In genomic region chr15:73431329-73431728, GRCh38 we compare ENCODE assay signal across 14 cellular contexts. TPM values are rescaled to one million over a fixed set of nuclear protein-coding genes. Genes with fewer than 3 reads are reported as not detected.
"Had no signal": no experiment of that assay in that cellular context is flagged by ENCODE, and none has a peak within 500 bp of the region (broad histone marks: within the 10 kb centered on the region; RNA-seq: fewer than 3 reads in every experiment).

No MANE protein-coding gene starts in this region.

RNA-seq across cellular contexts. Expression of gene REC114, which starts 11.6 kb away (rescaled TPM):
- total RNA-seq: activated B cell treated with CpG ODN at 0.5 μM for 24 hours; activated CD4-positive, alpha-beta memory T cell treated with anti-CD3 and anti-CD28 coated beads for 36 hours; activated CD4-positive, alpha-beta memory T cell treated with anti-CD3 and anti-CD28 coated beads, Interleukin-2, amount 10 ng/mL, durations not matched to agents 7 days and 5 days; activated CD4-positive, alpha-beta T cell treated with anti-CD3 and anti-CD28 coated beads for 36 hours; activated CD4-positive, alpha-beta T cell treated with anti-CD3 and anti-CD28 coated beads, Interleukin-2, amount 10 ng/mL, durations not matched to agents 24 days and 14 days; activated CD4-positive, alpha-beta T cell treated with anti-CD3 and anti-CD28 coated beads, Interleukin-2, amount 10 ng/mL, durations not matched to agents 7 days and 5 days; activated CD8-positive, alpha-beta memory T cell treated with anti-CD3 and anti-CD28 coated beads for 36 hours; activated CD8-positive, alpha-beta memory T cell treated with anti-CD3 and anti-CD28 coated beads, Interleukin-2, amount 10 ng/mL, durations not matched to agents 7 days and 5 days; activated CD8-positive, alpha-beta T cell treated with anti-CD3 and anti-CD28 coated beads for 36 hours; activated CD8-positive, alpha-beta T cell treated with anti-CD3 and anti-CD28 coated beads, Interleukin-2, amount 10 ng/mL, durations not matched to agents 7 days and 5 days; T-helper 1 cell treated with Interleukin-12 subunit alpha and Interleukin-12 subunit beta and Interleukin-4 antibody, amounts not matched to agents 30 ng/mL and 1 ng/mL, for 36 hours; T-helper 17 cell; T-helper 2 cell treated with Interferon-gamma antibody and Interleukin-4, amounts not matched to agents 100 ng/mL and 5 ng/mL, for 36 hours; WTC11 had no signal
